Comparison of ENCODE assay signal across 28 cellular contexts in the genomic region with DNA sequence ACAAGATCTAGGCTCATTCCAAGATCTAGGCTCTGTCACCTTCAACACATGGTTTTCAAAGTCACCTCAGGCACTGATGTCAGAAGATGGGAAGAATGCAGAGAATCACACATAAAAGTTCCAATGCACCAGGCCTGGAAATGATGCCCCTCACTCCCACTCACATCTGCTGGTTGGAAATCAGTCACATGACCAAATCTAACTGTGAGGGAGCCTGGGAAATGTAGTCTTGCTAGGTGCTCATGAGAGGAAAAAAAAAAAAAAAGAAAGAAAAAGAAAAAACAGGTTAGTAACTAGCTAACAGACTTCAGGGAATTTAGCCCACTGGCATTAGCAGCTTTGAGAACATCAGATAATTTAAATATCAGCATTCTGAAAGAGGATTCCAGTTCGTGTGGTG.
DNase-seq lines count a peak whose midpoint lies in the region; ATAC-seq and TF ChIP-seq lines count a peak whose summit lies in the region.
"Had no signal": no experiment of that assay in that cellular context is flagged by ENCODE, and none has a peak within 500 bp of the region (broad histone marks: within the 10 kb centered on the region; RNA-seq: fewer than 3 reads in every experiment).

No MANE protein-coding gene starts in this region.

- H3K4me1 ChIP-seq in SK-N-SH (ENCODE audit: control insufficient read depth in 1 of 2, insufficient read depth in 2 of 2, low read depth in 1 of 2, low read length in 1 of 2): no peaks in the 10 kb centered on the region
- no peaks in the 10 kb centered on the region for H3K4me1 ChIP-seq in PC-9 (replicated peaks; ENCODE audit: insufficient read depth)
- H3K4me1 ChIP-seq in iPS DF 6.9 (ENCODE audit: control insufficient read depth, insufficient read depth, low read length): no peaks in the 10 kb centered on the region
- H3K4me1 ChIP-seq: stomach, uterus had no signal

- DNase-seq in SK-N-SH (no peak), PC-9 (no peak), iPS DF 6.9 (ENCODE audit: low read depth, low spot score) (peak; percentile 33), glomerular visceral epithelial cell (ENCODE audit: extremely low spot score) (no peak)
- no peak for DNase-seq in central memory CD4-positive, alpha-beta T cell
- no peak for DNase-seq in activated CD8-positive, alpha-beta memory T cell treated with anti-CD3 and anti-CD28 coated beads, Interleukin-2, amount 50 U/mL, for 4 hours
- DNase-seq: activated CD4-positive, CD25-positive, alpha-beta regulatory T cell; activated naive CD4-positive, alpha-beta T cell treated with Interleukin-2 at 50 U/mL for 16 hours; DMS79; foreskin fibroblast; GF-D8; head of caudate nucleus; left cardiac atrium; MM.1S; mucosa of descending colon; natural killer cell; NCI-H1105 treated with DMSO at 0.1 percent for 48 hours; NCI-H187 treated with DMSO at 0.1 percent for 48 hours; NCI-H226; NCI-H774; sigmoid colon; stimulated activated CD4-positive, alpha-beta T cell treated with anti-CD3 and anti-CD28 coated beads, Interleukin-12 subunit alpha, Interleukin-12 subunit beta, amount 100 ng/mL, for 4 hours; stimulated activated CD4-positive, alpha-beta T cell treated with anti-CD3 and anti-CD28 coated beads, Interleukin-2, amount 100 ng/mL, for 48 hours; stomach; uterus had no signal

- H3K36me3 ChIP-seq in SK-N-SH (replicated peaks in 1 of 2; ENCODE audit: control insufficient read depth in 1 of 2, insufficient read depth in 2 of 2, low read length in 1 of 2) (no peaks in the 10 kb centered on the region), PC-9 (ENCODE audit: low read depth) (no peaks in the 10 kb centered on the region), iPS DF 6.9 (ENCODE audit: control insufficient read depth, insufficient read depth, low read length) (no peaks in the 10 kb centered on the region)
- H3K36me3 ChIP-seq: sigmoid colon, stomach, uterus had no signal

- H2AFZ ChIP-seq in SK-N-SH (ENCODE audit: low read depth) (no peak overlapping the region), PC-9 (0 out of 2 replicates have a peak overlapping the region, but pooled peaks have one; percentile 34)

- H3K27me3 ChIP-seq in SK-N-SH (ENCODE audit: insufficient read depth) (no peaks in the 10 kb centered on the region), PC-9 (ENCODE audit: insufficient read depth, low read depth) (no peaks in the 10 kb centered on the region), iPS DF 6.9 (ENCODE audit: control insufficient read depth, insufficient read depth, low read length) (no peaks in the 10 kb centered on the region)
- H3K27me3 ChIP-seq: sigmoid colon, stomach, uterus had no signal

- intact Hi-C loops in PC-9 (cut with micrococcal nuclease; ENCODE audit: unreplicated experiment): no loop called here

- no peaks in the 10 kb centered on the region for H3K9me2 ChIP-seq in SK-N-SH
- no peaks in the 10 kb centered on the region for H3K9me2 ChIP-seq in PC-9 (ENCODE audit: insufficient read depth)

- TF ChIP-seq CTCF in SK-N-SH (IDR thresholded peaks at IDR 0.05) (no peak), PC-9 (conservative IDR thresholded peaks at IDR 0.05) (no peak)

- H3K9me3 ChIP-seq in SK-N-SH (no peaks in the 10 kb centered on the region), PC-9 (ENCODE audit: insufficient read depth, low read depth) (no peaks in the 10 kb centered on the region), iPS DF 6.9 (ENCODE audit: control insufficient read depth, insufficient read depth, low read length) (no peaks in the 10 kb centered on the region)
- H3K9me3 ChIP-seq: mucosa of descending colon, sigmoid colon, uterus had no signal

- H3K79me2 ChIP-seq in SK-N-SH (ENCODE audit: insufficient read depth) (no peaks in the 10 kb centered on the region), PC-9 (ENCODE audit: low read depth) (no peaks in the 10 kb centered on the region)

- H3F3A ChIP-seq in SK-N-SH (replicated peaks; ENCODE audit: insufficient read depth) (no peaks in the 10 kb centered on the region), PC-9 (ENCODE audit: insufficient read depth, low read depth) (no peaks in the 10 kb centered on the region)

- POLR2A ChIA-PET in SK-N-SH (lab: Yijun Ruan, JAX): no interaction called here
- POLR2A ChIA-PET in PC-9 (lab: Charles Lee; ENCODE audit: unreplicated experiment): no interaction called here

- 0% methylated on average over 1 of the region's 1 CpG for WGBS in SK-N-SH (ENCODE audit: low lambda C conversion rate)
- no CpG with 5 or more reads among the region's 1 CpG for WGBS in iPS DF 6.9 (ENCODE audit: insufficient coverage, insufficient read length)

- H4K20me1 ChIP-seq in SK-N-SH (ENCODE audit: insufficient read depth) (no peaks in the 10 kb centered on the region), PC-9 (ENCODE audit: insufficient read depth) (no peaks in the 10 kb centered on the region)

- CTCF ChIA-PET in SK-N-SH (lab: Yijun Ruan, JAX): no interaction called here
- CTCF ChIA-PET in PC-9 (lab: Charles Lee): interaction anchor here (0.5 to 0.6 kb wide), 2 partner anchors 204 to 569 kb away, joined by 3 to 6 read pairs; no protein-coding TSS in a partner anchor

- no peak overlapping the region for H3K4me2 ChIP-seq in SK-N-SH
- no peak overlapping the region for H3K4me2 ChIP-seq in PC-9
- H3K4me2 ChIP-seq: KMS-11 had no signal

- no peak for ATAC-seq in SK-N-SH treated with all-trans-retinoic acid at 6 μM for 48 hours
- no peak for ATAC-seq in HG02759 (IDR thresholded peaks at IDR 0.05; ENCODE audit: unreplicated experiment)
- ATAC-seq: left cardiac atrium, mucosa of descending colon, natural killer cell had no signal

- H3K9ac ChIP-seq in SK-N-SH: no peak overlapping the region
- H3K9ac ChIP-seq: KMS-11 had no signal

- no peak for TF ChIP-seq RAD21 in SK-N-SH (IDR thresholded peaks at IDR 0.05; ENCODE audit: low read length)

- no peak overlapping the region for H3K4me3 ChIP-seq in SK-N-SH (ENCODE audit: low read depth in 2 of 2, low read length in 1 of 2)
- H3K4me3 ChIP-seq in PC-9: no peak overlapping the region
- no peak overlapping the region for H3K4me3 ChIP-seq in iPS DF 6.9 (ENCODE audit: low read length)
- H3K4me3 ChIP-seq: mucosa of descending colon, sigmoid colon, stomach, uterus had no signal

- H3K27ac ChIP-seq in SK-N-SH (ENCODE audit: low read depth in 2 of 2, low read length in 1 of 2) (no peak overlapping the region), PC-9 (no peak overlapping the region), iPS DF 6.9 (ENCODE audit: low read length) (no peak overlapping the region)
- H3K27ac ChIP-seq: KMS-11, sigmoid colon, stomach, uterus had no signal

- no TSS peak for BruUV-seq in PC-9 (replicated peaks; lab: Mats Ljungman, UMichigan)

- TF ChIP-seq EP300 in SK-N-SH (IDR thresholded peaks at IDR 0.05; ENCODE audit: borderline replicate concordance in 1 of 2, low read depth in 1 of 2, low read length in 1 of 2): no peak

TF ChIP-seq in SK-N-SH, 30 proteins besides CTCF, POLR2A, EP300 and RAD21 (continues in another document):
- no peak for TF ChIP-seq REST (IDR thresholded peaks at IDR 0.05; ENCODE audit: low read depth, low read length)
- TF ChIP-seq TCF12 (IDR thresholded peaks at IDR 0.05): no peak

TF ChIP-seq in SK-N-SH treated with all-trans-retinoic acid at 6 μM for 48 hours, 23 proteins besides CTCF, POLR2A, EP300 and RAD21 (continues in another document):
- TF ChIP-seq SNAI2 (CRISPR knock-in tag; IDR thresholded peaks at IDR 0.05) (no peak), TCF4 (CRISPR knock-in tag; IDR thresholded peaks at IDR 0.05; ENCODE audit: borderline replicate concordance) (no peak), RARB (CRISPR knock-in tag; IDR thresholded peaks at IDR 0.05) (no peak), ZNF565 (CRISPR knock-in tag; conservative IDR thresholded peaks at IDR 0.05; ENCODE audit: low read depth) (no peak), CSDC2 (CRISPR knock-in tag; IDR thresholded peaks at IDR 0.05) (no peak), ZFP3 (CRISPR knock-in tag; IDR thresholded peaks at IDR 0.05) (no peak), ZNF8 (CRISPR knock-in tag; IDR thresholded peaks at IDR 0.05) (no peak), TSHZ2 (CRISPR knock-in tag; IDR thresholded peaks at IDR 0.05) (no peak), ZC3H10 (CRISPR knock-in tag; IDR thresholded peaks at IDR 0.05) (no peak), ZNF70 (CRISPR knock-in tag; IDR thresholded peaks at IDR 0.05) (no peak), ZFP30 (CRISPR knock-in tag; IDR thresholded peaks at IDR 0.05) (no peak), OSR1 (CRISPR knock-in tag; IDR thresholded peaks at IDR 0.05) (no peak)
